Comparison of ENCODE assay signal across 1 cellular context in the genomic region with DNA sequence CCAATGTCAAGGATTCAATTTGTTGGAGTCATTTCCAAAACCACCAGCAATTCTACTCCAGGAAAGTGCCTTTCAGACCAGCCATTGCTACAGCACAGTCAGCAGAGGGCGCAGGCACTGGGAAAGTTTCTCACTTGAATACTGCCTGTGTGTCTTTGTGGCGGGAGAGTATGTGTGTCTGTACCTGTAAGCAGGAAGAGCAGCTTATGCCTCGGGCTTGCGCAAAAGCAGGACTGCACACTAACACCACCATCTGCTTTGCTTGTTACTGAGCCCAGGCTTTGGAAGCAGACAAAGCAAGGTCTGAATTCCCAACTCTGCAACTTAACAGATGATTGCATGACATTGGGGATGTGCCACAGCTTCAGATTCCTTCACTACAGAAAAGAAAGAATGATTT.
TF ChIP-seq lines count a peak whose summit lies in the region.

No MANE protein-coding gene starts in this region.

TF ChIP-seq in GM12878, 131 proteins besides CTCF, POLR2A, EP300 and RAD21 (continued from another document):
- no peak for TF ChIP-seq HDAC6 (IDR thresholded peaks at IDR 0.05; ENCODE audit: unreplicated experiment)
- TF ChIP-seq STAT3 (IDR thresholded peaks at IDR 0.05; ENCODE audit: low read depth, low read length), result 0 out of 2 replicates have a peak, but pooled peaks have one; percentile 29
- TF ChIP-seq RUNX3 (IDR thresholded peaks at IDR 0.05; ENCODE audit: low read length), result peak; percentile 60
- peak; percentile 92 for TF ChIP-seq YY1 (IDR thresholded peaks at IDR 0.05; ENCODE audit: low read depth, low read length)
- TF ChIP-seq KAT2A (conservative IDR thresholded peaks at IDR 0.05; ENCODE audit: control insufficient read depth, low read depth, low read length), result no peak
- no peak for TF ChIP-seq ESRRA (IDR thresholded peaks at IDR 0.05; ENCODE audit: low read length)
- TF ChIP-seq BHLHE40 (IDR thresholded peaks at IDR 0.05; ENCODE audit: borderline replicate concordance in 1 of 2, low read depth in 2 of 2, low read length in 1 of 2), result peak in 1 of 2 experiments; percentile 21; a peak in 1 of 4 replicates
- TF ChIP-seq, protein P1, sequence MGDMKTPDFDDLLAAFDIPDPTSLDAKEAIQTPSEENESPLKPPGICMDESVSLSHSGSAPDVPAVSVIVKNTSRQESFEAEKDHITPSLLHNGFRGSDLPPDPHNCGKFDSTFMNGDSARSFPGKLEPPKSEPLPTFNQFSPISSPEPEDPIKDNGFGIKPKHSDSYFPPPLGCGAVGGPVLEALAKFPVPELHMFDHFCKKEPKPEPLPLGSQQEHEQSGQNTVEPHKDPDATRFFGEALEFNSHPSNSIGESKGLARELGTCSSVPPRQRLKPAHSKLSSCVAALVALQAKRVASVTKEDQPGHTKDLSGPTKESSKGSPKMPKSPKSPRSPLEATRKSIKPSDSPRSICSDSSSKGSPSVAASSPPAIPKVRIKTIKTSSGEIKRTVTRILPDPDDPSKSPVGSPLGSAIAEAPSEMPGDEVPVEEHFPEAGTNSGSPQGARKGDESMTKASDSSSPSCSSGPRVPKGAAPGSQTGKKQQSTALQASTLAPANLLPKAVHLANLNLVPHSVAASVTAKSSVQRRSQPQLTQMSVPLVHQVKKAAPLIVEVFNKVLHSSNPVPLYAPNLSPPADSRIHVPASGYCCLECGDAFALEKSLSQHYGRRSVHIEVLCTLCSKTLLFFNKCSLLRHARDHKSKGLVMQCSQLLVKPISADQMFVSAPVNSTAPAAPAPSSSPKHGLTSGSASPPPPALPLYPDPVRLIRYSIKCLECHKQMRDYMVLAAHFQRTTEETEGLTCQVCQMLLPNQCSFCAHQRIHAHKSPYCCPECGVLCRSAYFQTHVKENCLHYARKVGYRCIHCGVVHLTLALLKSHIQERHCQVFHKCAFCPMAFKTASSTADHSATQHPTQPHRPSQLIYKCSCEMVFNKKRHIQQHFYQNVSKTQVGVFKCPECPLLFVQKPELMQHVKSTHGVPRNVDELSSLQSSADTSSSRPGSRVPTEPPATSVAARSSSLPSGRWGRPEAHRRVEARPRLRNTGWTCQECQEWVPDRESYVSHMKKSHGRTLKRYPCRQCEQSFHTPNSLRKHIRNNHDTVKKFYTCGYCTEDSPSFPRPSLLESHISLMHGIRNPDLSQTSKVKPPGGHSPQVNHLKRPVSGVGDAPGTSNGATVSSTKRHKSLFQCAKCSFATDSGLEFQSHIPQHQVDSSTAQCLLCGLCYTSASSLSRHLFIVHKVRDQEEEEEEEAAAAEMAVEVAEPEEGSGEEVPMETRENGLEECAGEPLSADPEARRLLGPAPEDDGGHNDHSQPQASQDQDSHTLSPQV (IDR thresholded peaks at IDR 0.05), result 0 out of 2 replicates have a peak, but pooled peaks have one; percentile 26
- peak; percentile 47; the same call in 1 of the 2 replicates for TF ChIP-seq MXI1 (IDR thresholded peaks at IDR 0.05; ENCODE audit: low read depth, low read length)
- no peak for TF ChIP-seq SIX5 (IDR thresholded peaks at IDR 0.05; ENCODE audit: low read depth, low read length, severe bottlenecking)
- TF ChIP-seq, protein P2, sequence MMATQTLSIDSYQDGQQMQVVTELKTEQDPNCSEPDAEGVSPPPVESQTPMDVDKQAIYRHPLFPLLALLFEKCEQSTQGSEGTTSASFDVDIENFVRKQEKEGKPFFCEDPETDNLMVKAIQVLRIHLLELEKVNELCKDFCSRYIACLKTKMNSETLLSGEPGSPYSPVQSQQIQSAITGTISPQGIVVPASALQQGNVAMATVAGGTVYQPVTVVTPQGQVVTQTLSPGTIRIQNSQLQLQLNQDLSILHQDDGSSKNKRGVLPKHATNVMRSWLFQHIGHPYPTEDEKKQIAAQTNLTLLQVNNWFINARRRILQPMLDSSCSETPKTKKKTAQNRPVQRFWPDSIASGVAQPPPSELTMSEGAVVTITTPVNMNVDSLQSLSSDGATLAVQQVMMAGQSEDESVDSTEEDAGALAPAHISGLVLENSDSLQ (IDR thresholded peaks at IDR 0.05), result no peak
- peak; percentile 100 for TF ChIP-seq SMC3 (IDR thresholded peaks at IDR 0.05; ENCODE audit: borderline replicate concordance, low read length)
- TF ChIP-seq EED (IDR thresholded peaks at IDR 0.05; ENCODE audit: low read depth), result peak; percentile 60
- peak; percentile 89; the same call in 1 of the 2 replicates for TF ChIP-seq RB1 (IDR thresholded peaks at IDR 0.05; ENCODE audit: borderline replicate concordance)
